8 cellular contexts compared by ENCODE assay signal in genomic region chr6:24720604-24721460, GRCh38. TPM values are rescaled to one million over a fixed set of nuclear protein-coding genes. Genes with fewer than 3 reads are reported as not detected.
A peak's percentile ranks its signal among the peaks of the same experiment; 100 is the strongest.
DNase-seq lines count a peak whose midpoint lies in the region; ATAC-seq and TF ChIP-seq lines count a peak whose summit lies in the region.

No MANE protein-coding gene starts in this region.

- peaks cover 24% of the 10 kb centered on the region for H3K36me3 Mint-ChIP-seq in activated T-cell treated with anti-CD3 and anti-CD28 coated beads, Interleukin-2, amount 50 U/mL, for 4 hours (ENCODE audit: insufficient read depth)

- peak overlapping the region; percentile 100 for H3K4me3 Mint-ChIP-seq in activated T-cell treated with anti-CD3 and anti-CD28 coated beads, Interleukin-2, amount 50 U/mL, for 4 hours

- POLR2A ChIA-PET in PC-9 (lab: Charles Lee; ENCODE audit: unreplicated experiment): interaction anchor here (0.5 to 0.7 kb wide), 3 partner anchors 315 to 825 kb away, joined by 3 to 7 read pairs (median 6); no protein-coding TSS in a partner anchor

- H3K9me2 ChIP-seq in PC-9 (ENCODE audit: insufficient read depth): no peaks in the 10 kb centered on the region

- no peaks in the 10 kb centered on the region; the same call in 1 of the 2 replicates for H3K9me3 ChIP-seq in PC-9 (ENCODE audit: insufficient read depth, low read depth)

- H3K27me3 ChIP-seq in PC-9 (ENCODE audit: insufficient read depth, low read depth): no peaks in the 10 kb centered on the region

- in situ Hi-C loops in KBM-7 (cut with MboI; ENCODE audit: low pct_unique_long_range_greater_than_20kb, low sequenced_read_pairs): no loop called here

- H3K27me3 Mint-ChIP-seq in activated T-cell treated with anti-CD3 and anti-CD28 coated beads, Interleukin-2, amount 50 U/mL, for 4 hours (ENCODE audit: low read depth): no peaks in the 10 kb centered on the region

- peaks cover 33% of the 10 kb centered on the region for H4K20me1 ChIP-seq in PC-9 (ENCODE audit: insufficient read depth)

- TF ChIP-seq CTCF in PC-9 (conservative IDR thresholded peaks at IDR 0.05): no peak

- H3K36me3 ChIP-seq in PC-9 (ENCODE audit: low read depth): peaks cover 26% of the 10 kb centered on the region

- peaks cover 35% of the 10 kb centered on the region for H3K4me1 Mint-ChIP-seq in activated T-cell treated with anti-CD3 and anti-CD28 coated beads, Interleukin-2, amount 50 U/mL, for 4 hours (ENCODE audit: low read depth)

- H3K79me2 ChIP-seq in PC-9 (ENCODE audit: low read depth): peaks cover 48% of the 10 kb centered on the region

- peak overlapping the region; percentile 81 for H2AFZ ChIP-seq in PC-9

- H3K27ac ChIP-seq in PC-9: peak overlapping the region; percentile 93

- CTCF ChIA-PET in PC-9 (lab: Charles Lee): no interaction called here

- BruUV-seq in PC-9 (replicated peaks; lab: Mats Ljungman, UMichigan): no TSS peak

- peak overlapping the region; percentile 95 for H3K4me3 ChIP-seq in PC-9

- peaks cover 21% of the 10 kb centered on the region for H3F3A ChIP-seq in PC-9 (ENCODE audit: insufficient read depth, low read depth)

- peak; percentile 91 for ATAC-seq in GM21723 (IDR thresholded peaks at IDR 0.05; ENCODE audit: unreplicated experiment)
- ATAC-seq in activated T-cell treated with anti-CD3 and anti-CD28 coated beads, Interleukin-2, amount 50 U/mL, for 4 hours: peak; percentile 84 to 86

- TF ChIP-seq POLR2A in erythroblast (IDR thresholded peaks at IDR 0.05; ENCODE audit: low read length): peak; percentile 98

- peak overlapping the region; percentile 99 for H3K4me2 ChIP-seq in PC-9

- peaks cover 42% of the 10 kb centered on the region for H3K4me1 ChIP-seq in PC-9 (replicated peaks; ENCODE audit: insufficient read depth)

- intact Hi-C loops in PC-9 (cut with micrococcal nuclease; ENCODE audit: unreplicated experiment): loop anchor here (1.0 to 2.0 kb wide), 5 partner anchors 22 to 349 kb away; partner anchors contain the start of genes ACOT13, GMNN, KIAA0319 and TDP2

- peak; percentile 96 for DNase-seq in DMS53 treated with DMSO at 0.1 percent for 48 hours (lab: John Stamatoyannopoulos, UW; ENCODE audit: unreplicated experiment)
- peak; percentile 100 for DNase-seq in KBM-7
- DNase-seq in PC-9: peak; percentile 99 to 100
- peak; percentile 100 for DNase-seq in activated T-cell treated with anti-CD3 and anti-CD28 coated beads, Interleukin-2, amount 50 U/mL, for 4 hours
- DNase-seq in erythroblast (lab: John Stamatoyannopoulos, UW): peak; percentile 100
- DNase-seq in mucosa of gallbladder (ENCODE audit: low spot score): peak; percentile 100
- peak; percentile 99 for DNase-seq in stimulated activated CD8-positive, alpha-beta memory T cell treated with anti-CD3 and anti-CD28 coated beads, Interleukin-4, amount 100 ng/mL, for 24 hours (ENCODE audit: low read depth)

- H3K9me3 Mint-ChIP-seq in activated T-cell treated with anti-CD3 and anti-CD28 coated beads, Interleukin-2, amount 50 U/mL, for 4 hours: no peaks in the 10 kb centered on the region

RNA-seq across cellular contexts. Expression of gene C6orf62, which starts 1.9 kb away (rescaled TPM):
- 107 and 128 TPM in 2 replicates for total RNA-seq in PC-9 (2021)
- total RNA-seq in activated T-cell treated with anti-CD3 and anti-CD28 coated beads, Interleukin-2, amount 50 U/mL, for 4 hours: 10 to 100 TPM; 67.0 to 83.8 (median 78.4) TPM
- total RNA-seq in mucosa of gallbladder: 113 TPM

RNA-seq across cellular contexts. Expression of gene GMNN, which starts 53.9 kb away (rescaled TPM):
- total RNA-seq in PC-9 (2021) (53.1 and 54.8 TPM in 2 replicates), mucosa of gallbladder (10.8 TPM)
- 10 to 100 TPM; 61.5 to 78.1 (median 64.5) TPM for total RNA-seq in activated T-cell treated with anti-CD3 and anti-CD28 coated beads, Interleukin-2, amount 50 U/mL, for 4 hours

RNA-seq across cellular contexts. Expression of gene ACOT13, which starts 54.0 kb away (rescaled TPM):
- total RNA-seq in PC-9 (2021): 70.9 and 79.2 TPM in 2 replicates
- total RNA-seq in activated T-cell treated with anti-CD3 and anti-CD28 coated beads, Interleukin-2, amount 50 U/mL, for 4 hours: 10 to 100 TPM; 19.6 to 28.5 (median 22.1) TPM
- total RNA-seq in mucosa of gallbladder: 29.0 TPM

RNA-seq across cellular contexts. Expression of gene TDP2, which starts 54.1 kb away (rescaled TPM):
- total RNA-seq in PC-9 (2021) (83.0 and 95.8 TPM in 2 replicates), mucosa of gallbladder (75.7 TPM)
- 10 to 100 TPM; 42.4 to 48.0 (median 45.5) TPM for total RNA-seq in activated T-cell treated with anti-CD3 and anti-CD28 coated beads, Interleukin-2, amount 50 U/mL, for 4 hours

Comparison
In these comparisons a context has a peak if more than half of its experiments do, and no peak if none do; other contexts are left out.
1. Peak in every context shown above with its lines: DNase-seq, ATAC-seq, H3K4me3 ChIP-seq and H3K27ac ChIP-seq.